9 cellular contexts compared by ENCODE assay signal in genomic region chr20:1777476-1777820, GRCh38.
DNase-seq lines count a peak whose midpoint lies in the region; TF ChIP-seq lines count a peak whose summit lies in the region.
"Had no signal": no experiment of that assay in that cellular context is flagged by ENCODE, and none has a peak within 500 bp of the region (broad histone marks: within the 10 kb centered on the region; RNA-seq: fewer than 3 reads in every experiment).

No MANE protein-coding gene starts in this region.

- H3K27me3 Mint-ChIP-seq in IgD-negative memory B cell (peaks cover 11% of the 10 kb centered on the region), progenitor cell of endocrine pancreas (peaks cover 19% of the 10 kb centered on the region)

- H3K9me2 ChIP-seq in DOHH2 (replicated peaks; ENCODE audit: control insufficient read depth, low read length) = no peaks in the 10 kb centered on the region

- H3K9me3 Mint-ChIP-seq in IgD-negative memory B cell = no peaks in the 10 kb centered on the region
- no peaks in the 10 kb centered on the region for H3K9me3 Mint-ChIP-seq in progenitor cell of endocrine pancreas (ENCODE audit: low read depth)

- H3K4me1 Mint-ChIP-seq in IgD-negative memory B cell (peaks cover 9 to 16% (median 13%) of the 10 kb centered on the region in 3 donors), progenitor cell of endocrine pancreas (ENCODE audit: low read depth) (peaks cover 14% of the 10 kb centered on the region)

- H3K4me3 Mint-ChIP-seq in IgD-negative memory B cell (peak overlapping the region; percentile 79 to 91 (median 84)), progenitor cell of endocrine pancreas (ENCODE audit: low read depth) (peak overlapping the region; percentile 90)

- H3K9me3 ChIP-seq in DOHH2 (ENCODE audit: control insufficient read depth, insufficient read depth, low read length) = no peaks in the 10 kb centered on the region

- no peaks in the 10 kb centered on the region for H3K79me2 ChIP-seq in DOHH2 (ENCODE audit: control insufficient read depth, low read length)

- no peaks in the 10 kb centered on the region for H3K36me3 ChIP-seq in DOHH2 (ENCODE audit: control insufficient read depth, low read length)

- peaks cover 28% of the 10 kb centered on the region for H3K27me3 ChIP-seq in DOHH2 (ENCODE audit: control insufficient read depth, low read length)

- no peaks in the 10 kb centered on the region for H3F3A ChIP-seq in DOHH2 (ENCODE audit: control insufficient read depth, insufficient read depth)

- peaks cover 11% of the 10 kb centered on the region for H3K4me1 ChIP-seq in DOHH2 (ENCODE audit: control insufficient read depth, low read length)

- no peak for TF ChIP-seq CTCF in DOHH2 (IDR thresholded peaks at IDR 0.05; ENCODE audit: low read depth, low read length, poor library complexity, severe bottlenecking)
- no peak for TF ChIP-seq CTCF in choroid plexus epithelial cell (conservative IDR thresholded peaks at IDR 0.05; ENCODE audit: low read depth, low read length)
- TF ChIP-seq CTCF in progenitor cell of endocrine pancreas (IDR thresholded peaks at IDR 0.05; ENCODE audit: unreplicated experiment) = no peak

- H3K27ac Mint-ChIP-seq in IgD-negative memory B cell (no peak overlapping the region), progenitor cell of endocrine pancreas (peak overlapping the region; percentile 94)

- no peak overlapping the region for H3K27ac ChIP-seq in DOHH2 (ENCODE audit: low read depth, low read length)
- H3K27ac ChIP-seq: HL-60 had no signal

- DNase-seq in choroid plexus epithelial cell (ENCODE audit: low read depth) (no peak), progenitor cell of endocrine pancreas (ENCODE audit: low spot score, unreplicated experiment) (no peak), DMS153 (lab: John Stamatoyannopoulos, UW) (no peak), putamen (ENCODE audit: low spot score) (no peak)
- no peak for DNase-seq in NK-92 treated with Interleukin-12 subunit alpha and Interleukin-12 subunit beta, amount 100 ng/mL, for 24 hours (lab: John Stamatoyannopoulos, UW)
- DNase-seq in activated CD4-positive, CD25-positive, alpha-beta regulatory T cell treated with anti-CD3 and anti-CD28 coated beads, Interleukin-2, amount 50 U/mL, for 72 hours = no peak

- peak overlapping the region; percentile 80 for H3K4me3 ChIP-seq in DOHH2 (ENCODE audit: low read length)
- H3K4me3 ChIP-seq in choroid plexus epithelial cell (ENCODE audit: low read depth, low read length) = peak overlapping the region; percentile 58

- H3K36me3 Mint-ChIP-seq in IgD-negative memory B cell = no peaks in the 10 kb centered on the region
- peaks cover 3% of the 10 kb centered on the region for H3K36me3 Mint-ChIP-seq in progenitor cell of endocrine pancreas (ENCODE audit: insufficient read depth)

- no peaks in the 10 kb centered on the region for H4K20me1 ChIP-seq in DOHH2 (ENCODE audit: control insufficient read depth, insufficient read depth, low read depth, low read length)

- H3K4me2 ChIP-seq in DOHH2 (ENCODE audit: low read length) = peak overlapping the region; percentile 61
